ENCODE assay signal across 9 cellular contexts in genomic region chr17:37743612-37743874, GRCh38. TPM values are rescaled to one million over a fixed set of nuclear protein-coding genes. Genes with fewer than 3 reads are reported as not detected.
DNase-seq lines count a peak whose midpoint lies in the region; ATAC-seq and TF ChIP-seq lines count a peak whose summit lies in the region.
"Had no signal": no experiment of that assay in that cellular context is flagged by ENCODE, and none has a peak within 500 bp of the region (broad histone marks: within the 10 kb centered on the region; RNA-seq: fewer than 3 reads in every experiment).

No MANE protein-coding gene starts in this region.

- no peaks in the 10 kb centered on the region for H3K9me3 Mint-ChIP-seq in CD8-positive, alpha-beta memory T cell
- no peaks in the 10 kb centered on the region for H3K9me3 Mint-ChIP-seq in GM23338
- no peaks in the 10 kb centered on the region for H3K9me3 Mint-ChIP-seq in nephron

- ATAC-seq in GM23338 (peak; percentile 11; the same call in 2 of the 3 replicates), GM19324 (IDR thresholded peaks at IDR 0.05; ENCODE audit: low FRiP score, unreplicated experiment) (no peak)

- H3K27ac ChIP-seq in CD8-positive, alpha-beta memory T cell (ENCODE audit: low read depth, low read length), result no peak overlapping the region
- no peak overlapping the region for H3K27ac ChIP-seq in GM23338 (ENCODE audit: low read depth)
- H3K27ac ChIP-seq in effector memory CD4-positive, alpha-beta T cell (ENCODE audit: insufficient read depth, low read length, poor library complexity, severe bottlenecking), result no peak overlapping the region
- no peak overlapping the region for H3K27ac ChIP-seq in tibial artery

- peak overlapping the region in 6 of 7 donors; percentile 28 to 73 (median 66) for H3K4me3 Mint-ChIP-seq in CD8-positive, alpha-beta memory T cell
- H3K4me3 Mint-ChIP-seq in GM23338 (peak overlapping the region; percentile 83), nephron (peak overlapping the region; percentile 83 to 97 (median 92))

- H3K9me3 ChIP-seq in CD8-positive, alpha-beta memory T cell (ENCODE audit: low read length), result no peaks in the 10 kb centered on the region
- no peaks in the 10 kb centered on the region for H3K9me3 ChIP-seq in effector memory CD4-positive, alpha-beta T cell (ENCODE audit: control insufficient read depth, low read length)
- no peaks in the 10 kb centered on the region for H3K9me3 ChIP-seq in tibial artery

- H3K4me2 ChIP-seq in GM23338, result peak overlapping the region; percentile 94

- H3K27me3 Mint-ChIP-seq in CD8-positive, alpha-beta memory T cell, result peaks cover 63 to 90% of the 10 kb centered on the region in 2 donors
- H3K27me3 Mint-ChIP-seq in GM23338 (ENCODE audit: insufficient read depth, low read depth, poor library complexity) (peaks cover 94% of the 10 kb centered on the region), nephron (ENCODE audit: low read depth) (peaks cover 100% of the 10 kb centered on the region)

- peak in 1 of 5 donors; percentile 1 for DNase-seq in CD8-positive, alpha-beta memory T cell
- DNase-seq in GM23338 (ENCODE audit: low spot score) (no peak), NCI-H774 (lab: John Stamatoyannopoulos, UW) (no peak), tibial artery (no peak), NCI-H1417 (lab: John Stamatoyannopoulos, UW) (no peak)
- no peak for DNase-seq in effector memory CD4-positive, alpha-beta T cell
- DNase-seq: OCI-M1 had no signal

- peak overlapping the region; percentile 99 for H2AFZ ChIP-seq in GM23338

- H3K36me3 Mint-ChIP-seq in CD8-positive, alpha-beta memory T cell, result no peaks in the 10 kb centered on the region
- H3K36me3 Mint-ChIP-seq in GM23338 (ENCODE audit: low read depth) (no peaks in the 10 kb centered on the region; the same call in 2 of the 3 replicates), nephron (ENCODE audit: low read depth) (peaks cover 10% of the 10 kb centered on the region)

- TF ChIP-seq CTCF in GM23338 (conservative IDR thresholded peaks at IDR 0.05; ENCODE audit: low read depth in 2 of 2) (no peak), nephron (IDR thresholded peaks at IDR 0.05; ENCODE audit: unreplicated experiment in 3 of 3) (no peak), tibial artery (IDR thresholded peaks at IDR 0.05) (no peak)

- no peak overlapping the region for H3K27ac Mint-ChIP-seq in CD8-positive, alpha-beta memory T cell
- H3K27ac Mint-ChIP-seq in GM23338 (no peak overlapping the region), nephron (peak overlapping the region; percentile 74 to 94 (median 78))

- H3K27me3 ChIP-seq in CD8-positive, alpha-beta memory T cell (ENCODE audit: insufficient read depth, low read length, poor library complexity, severe bottlenecking), result peaks cover 63% of the 10 kb centered on the region
- H3K27me3 ChIP-seq in GM23338 (ENCODE audit: insufficient read depth) (peaks cover 100% of the 10 kb centered on the region), tibial artery (peaks cover 5 to 88% of the 10 kb centered on the region in 2 donors)
- H3K27me3 ChIP-seq in effector memory CD4-positive, alpha-beta T cell (replicated peaks; ENCODE audit: control insufficient read depth, insufficient read depth, low read length, poor library complexity, severe bottlenecking), result peaks cover 72% of the 10 kb centered on the region

- POLR2A ChIA-PET in CD8-positive, alpha-beta memory T cell (lab: Charles Lee), result no interaction called here

- no peaks in the 10 kb centered on the region for H3K36me3 ChIP-seq in CD8-positive, alpha-beta memory T cell (ENCODE audit: insufficient read depth, low read length)
- H3K36me3 ChIP-seq in GM23338 (ENCODE audit: insufficient read depth), result no peaks in the 10 kb centered on the region
- no peaks in the 10 kb centered on the region for H3K36me3 ChIP-seq in effector memory CD4-positive, alpha-beta T cell (ENCODE audit: control insufficient read depth, insufficient read depth, low read length)
- H3K36me3 ChIP-seq in tibial artery, result no peaks in the 10 kb centered on the region

- peaks cover 12% of the 10 kb centered on the region; the same call in 1 of the 2 replicates for H3F3A ChIP-seq in GM23338 (replicated peaks; ENCODE audit: low read depth)

- no peak overlapping the region for H3K4me3 ChIP-seq in CD8-positive, alpha-beta memory T cell (ENCODE audit: low read length)
- H3K4me3 ChIP-seq in GM23338 (peak overlapping the region; percentile 78), tibial artery (peak overlapping the region in 1 of 2 donors; percentile 42)
- H3K4me3 ChIP-seq in effector memory CD4-positive, alpha-beta T cell (ENCODE audit: insufficient read depth, low read depth, low read length, poor library complexity, severe bottlenecking), result peak overlapping the region; percentile 37

- H3K4me1 ChIP-seq in CD8-positive, alpha-beta memory T cell (ENCODE audit: insufficient read depth, low read length), result peaks cover 32% of the 10 kb centered on the region
- peaks cover 24% of the 10 kb centered on the region for H3K4me1 ChIP-seq in GM23338 (ENCODE audit: insufficient read depth)
- H3K4me1 ChIP-seq in effector memory CD4-positive, alpha-beta T cell (ENCODE audit: control insufficient read depth, insufficient read depth, low read length, poor library complexity, severe bottlenecking), result peaks cover 36% of the 10 kb centered on the region
- H3K4me1 ChIP-seq in tibial artery, result peaks cover 0 to 43% (median 39%) of the 10 kb centered on the region in 4 donors

- no peaks in the 10 kb centered on the region for H3K9me2 ChIP-seq in GM23338 (ENCODE audit: insufficient read depth)

- CTCF ChIA-PET in CD8-positive, alpha-beta memory T cell (lab: Charles Lee), result no interaction called here

- intact Hi-C loops in tibial artery (cut with DNase I; ENCODE audit: low total_unique reads), result no loop called here

- H3K79me2 ChIP-seq in GM23338 (replicated peaks; ENCODE audit: insufficient read depth), result no peaks in the 10 kb centered on the region

- H4K20me1 ChIP-seq in GM23338 (replicated peaks; ENCODE audit: insufficient read depth), result 0 out of 2 replicates have a peak, but pooled peaks cover 6% of the 10 kb centered on the region

- peaks cover 19 to 40% (median 26%) of the 10 kb centered on the region in 3 donors for H3K4me1 Mint-ChIP-seq in CD8-positive, alpha-beta memory T cell
- peaks cover 11% of the 10 kb centered on the region for H3K4me1 Mint-ChIP-seq in GM23338
- peaks cover 10% of the 10 kb centered on the region for H3K4me1 Mint-ChIP-seq in nephron

TF ChIP-seq in GM23338, 12 proteins besides CTCF, POLR2A, EP300 and RAD21 (continues in another document):
- no peak for TF ChIP-seq ZNF114 (CRISPR knock-in tag; IDR thresholded peaks at IDR 0.05)
- TF ChIP-seq EZH2 (IDR thresholded peaks at IDR 0.05; ENCODE audit: low read depth, unreplicated experiment), result no peak
- TF ChIP-seq CREB1 (CRISPR knock-in tag; IDR thresholded peaks at IDR 0.05; ENCODE audit: low read depth), result no peak
- TF ChIP-seq, protein P1, sequence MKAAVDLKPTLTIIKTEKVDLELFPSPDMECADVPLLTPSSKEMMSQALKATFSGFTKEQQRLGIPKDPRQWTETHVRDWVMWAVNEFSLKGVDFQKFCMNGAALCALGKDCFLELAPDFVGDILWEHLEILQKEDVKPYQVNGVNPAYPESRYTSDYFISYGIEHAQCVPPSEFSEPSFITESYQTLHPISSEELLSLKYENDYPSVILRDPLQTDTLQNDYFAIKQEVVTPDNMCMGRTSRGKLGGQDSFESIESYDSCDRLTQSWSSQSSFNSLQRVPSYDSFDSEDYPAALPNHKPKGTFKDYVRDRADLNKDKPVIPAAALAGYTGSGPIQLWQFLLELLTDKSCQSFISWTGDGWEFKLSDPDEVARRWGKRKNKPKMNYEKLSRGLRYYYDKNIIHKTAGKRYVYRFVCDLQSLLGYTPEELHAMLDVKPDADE (IDR thresholded peaks at IDR 0.05), result no peak

RNA-seq across cellular contexts. Expression of gene HNF1B, which starts 1.3 kb away (rescaled TPM):
- total RNA-seq in CD8-positive, alpha-beta memory T cell, result under 1 TPM; 0.22 to 0.73 TPM
- not detected for polyA plus RNA-seq in CD8-positive, alpha-beta memory T cell
- 0.04 and 0.07 TPM in 2 replicates for total RNA-seq in GM23338 (2014; rRNA removed; shearing (Covaris generic))
- polyA plus RNA-seq in GM23338 (2016; fragmentation: Nextera tagmentation; extraction: Ambion mirVana), result 0.19 TPM in 1 of 2 replicates, not detected in the other

Comparison
In these comparisons a context has a peak if more than half of its experiments do, and no peak if none do; other contexts are left out.
1. H3K27ac Mint-ChIP-seq: peak in nephron (3 of 3); none in CD8-positive, alpha-beta memory T cell (0 of 8) and GM23338 (single experiment).
2. Peak in every context shown above with its lines, with median percentiles within 50 percentile points of each other: H3K4me3 Mint-ChIP-seq.